Comparison of ENCODE assay signal across 9 cellular contexts in the genomic region with DNA sequence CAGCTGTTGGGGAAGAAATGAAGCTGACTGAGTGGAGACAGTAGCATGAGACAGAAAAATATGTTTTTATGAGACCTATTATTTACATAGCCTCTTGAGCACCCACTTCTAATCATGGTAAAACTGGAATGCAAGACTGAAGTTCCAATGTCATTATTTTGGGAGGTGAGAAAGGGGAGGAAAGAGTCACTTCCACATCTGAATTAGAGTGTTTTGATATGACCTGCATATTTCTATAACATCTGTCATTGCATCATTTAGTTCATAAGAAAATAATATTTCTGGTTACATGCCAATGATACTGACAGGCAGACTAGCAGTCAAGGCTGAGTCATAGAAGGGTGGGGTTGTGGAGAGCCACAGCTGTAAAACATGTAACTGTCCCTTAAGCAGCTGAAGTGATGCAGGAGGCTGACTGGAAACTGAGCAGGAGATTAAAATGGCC. TPM values are rescaled to one million over a fixed set of nuclear protein-coding genes. Genes with fewer than 3 reads are reported as not detected.
DNase-seq lines count a peak whose midpoint lies in the region; ATAC-seq, FAIRE-seq and TF ChIP-seq lines count a peak whose summit lies in the region.
"Had no signal": no experiment of that assay in that cellular context is flagged by ENCODE, and none has a peak within 500 bp of the region (broad histone marks: within the 10 kb centered on the region; RNA-seq: fewer than 3 reads in every experiment).

No MANE protein-coding gene starts in this region.

- ATAC-seq in GM21367 (IDR thresholded peaks at IDR 0.05; ENCODE audit: unreplicated experiment) = no peak

- FAIRE-seq in bronchial epithelial cell (lab: Jason Lieb, UNC) = no peak
- no peak for FAIRE-seq in D721Med (lab: Jason Lieb, UNC)
- FAIRE-seq: GM18507 had no signal

- no peaks in the 10 kb centered on the region for H3K27me3 ChIP-seq in bronchial epithelial cell (ENCODE audit: control insufficient read depth, insufficient read depth, low read length)

- H3K36me3 ChIP-seq in bronchial epithelial cell (ENCODE audit: control insufficient read depth, insufficient read depth, low read length) = no peaks in the 10 kb centered on the region

- TF ChIP-seq CTCF in bronchial epithelial cell (IDR thresholded peaks at IDR 0.05; ENCODE audit: insufficient read depth, low read length, severe bottlenecking) (no peak), D721Med (IDR thresholded peaks at IDR 0.05; ENCODE audit: insufficient read depth, missing control alignments) (no peak)

- peak; percentile 88 for DNase-seq in Daoy (ENCODE audit: low read depth)
- DNase-seq in NCI-H2029 (lab: John Stamatoyannopoulos, UW) = peak; percentile 59
- DNase-seq in bronchial epithelial cell (ENCODE audit: low read depth) = peak; percentile 98
- peak; percentile 92 for DNase-seq in myocyte (ENCODE audit: low read depth)
- DNase-seq in posterior vena cava (ENCODE audit: low spot score) = no peak
- DNase-seq in D721Med (ENCODE audit: insufficient read length, low spot score) = no peak
- DNase-seq in HK-2 (ENCODE audit: unreplicated experiment) = no peak

- H3K4me3 ChIP-seq in bronchial epithelial cell (ENCODE audit: low read depth, low read length) = no peak overlapping the region

- intact Hi-C loops in posterior vena cava (cut with DNase I) = no loop called here

RNA-seq across cellular contexts. Expression of a gene that starts 26.7 kb away (rescaled TPM):
- total RNA-seq in Daoy (2014; rRNA removed; shearing (Covaris generic)) = 36.5 and 41.3 TPM in 2 replicates
- total RNA-seq in bronchial epithelial cell = 50.3 and 60.4 TPM in 2 replicates
- total RNA-seq in myocyte = 19.8 and 33.2 TPM in 2 replicates
- polyA plus RNA-seq in myocyte (2012) = 16.4 TPM
- 10 to 100 TPM; 20.5 to 24.6 TPM for total RNA-seq in posterior vena cava

Comparison
In these comparisons a context has a peak if more than half of its experiments do, and no peak if none do; other contexts are left out.
1. DNase-seq: peak in Daoy (single experiment), NCI-H2029 (single experiment), bronchial epithelial cell (single experiment) and myocyte (single experiment); none in posterior vena cava (single experiment), D721Med (single experiment) and HK-2 (single experiment).